Comparison of ENCODE assay signal across 8 cellular contexts in the genomic region with DNA sequence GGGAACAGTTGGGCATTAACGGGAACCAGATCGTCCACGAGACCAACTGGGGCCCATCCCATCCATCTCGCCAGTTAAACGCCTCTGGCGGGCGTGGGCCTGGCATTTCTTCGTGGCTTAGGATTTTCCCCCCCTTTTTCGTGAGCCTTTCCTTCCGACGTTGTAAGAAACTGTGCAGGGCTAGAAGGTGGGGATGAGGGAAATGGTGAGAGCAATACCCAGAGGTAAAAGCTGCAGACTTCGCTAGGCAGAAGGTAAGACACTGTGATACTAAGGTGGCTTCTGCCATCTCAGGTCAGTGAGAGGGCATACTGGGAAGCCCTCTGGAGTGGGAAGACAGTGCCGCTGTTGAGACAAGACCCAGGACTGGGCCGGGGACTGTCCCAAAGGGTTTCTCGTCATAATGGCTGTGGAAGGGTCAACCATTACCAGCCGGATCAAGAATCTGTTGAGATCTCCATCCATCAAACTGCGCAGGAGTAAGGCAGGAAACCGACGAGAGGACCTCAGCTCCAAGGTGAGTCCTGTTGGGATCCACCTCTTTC.
DNase-seq lines count a peak whose midpoint lies in the region; TF ChIP-seq lines count a peak whose summit lies in the region.

No MANE protein-coding gene starts in this region.

- H3K4me1 ChIP-seq in muscle layer of duodenum (ENCODE audit: control insufficient read depth in 1 of 2, insufficient read depth in 2 of 2, low read length in 2 of 2): peaks cover 28 to 39% of the 10 kb centered on the region in 2 donors

- H3K27ac ChIP-seq in coronary artery (peak overlapping the region; percentile 89 to 90), muscle layer of duodenum (ENCODE audit: low read length) (peak overlapping the region; percentile 92)

- no peaks in the 10 kb centered on the region for H3K9me3 ChIP-seq in muscle layer of duodenum (ENCODE audit: control insufficient read depth in 1 of 2, low read length in 2 of 2)

- peak overlapping the region; percentile 93 for H3K4me3 ChIP-seq in GM12865 (ENCODE audit: low read depth, low read length)
- H3K4me3 ChIP-seq in coronary artery: peak overlapping the region; percentile 81
- H3K4me3 ChIP-seq in muscle layer of duodenum (ENCODE audit: low read depth in 1 of 2, low read length in 2 of 2): peak overlapping the region; percentile 73 to 81

- no peak for DNase-seq in GM12865 (ENCODE audit: low read depth)
- DNase-seq in NCI-H226: peak; percentile 12
- DNase-seq in coronary artery (ENCODE audit: low spot score): no peak
- no peak for DNase-seq in DMS 273 treated with DMSO at 0.1 percent for 48 hours (lab: John Stamatoyannopoulos, UW)
- DNase-seq in DMS53 (lab: John Stamatoyannopoulos, UW): no peak
- DNase-seq in LoVo (ENCODE audit: low spot score): no peak
- DNase-seq in NCI-H2081 treated with DMSO at 0.1 percent for 48 hours (lab: John Stamatoyannopoulos, UW): no peak

- no peaks in the 10 kb centered on the region for H3K27me3 ChIP-seq in muscle layer of duodenum (ENCODE audit: low read depth, low read length)

- H3K36me3 ChIP-seq in muscle layer of duodenum (ENCODE audit: control insufficient read depth in 1 of 2, insufficient read depth in 2 of 2, low read length in 2 of 2): no peaks in the 10 kb centered on the region

- TF ChIP-seq CTCF in GM12865 (IDR thresholded peaks at IDR 0.05; ENCODE audit: insufficient read depth, low read depth, low read length, missing control alignments): no peak
- TF ChIP-seq CTCF in coronary artery (IDR thresholded peaks at IDR 0.05): no peak
